Comparison of ENCODE assay signal across 11 cellular contexts in genomic region chr15:78315686-78316085, GRCh38. TPM values are rescaled to one million over a fixed set of nuclear protein-coding genes. Genes with fewer than 3 reads are reported as not detected.
A peak's percentile ranks its signal among the peaks of the same experiment; 100 is the strongest.
DNase-seq lines count a peak whose midpoint lies in the region; ATAC-seq and TF ChIP-seq lines count a peak whose summit lies in the region.
"Had no signal": no experiment of that assay in that cellular context is flagged by ENCODE, and none has a peak within 500 bp of the region (broad histone marks: within the 10 kb centered on the region; RNA-seq: fewer than 3 reads in every experiment).

No MANE protein-coding gene starts in this region.

- H3F3A ChIP-seq in Loucy (ENCODE audit: low read depth): no peaks in the 10 kb centered on the region

- peaks cover 2% of the 10 kb centered on the region for H3K27me3 Mint-ChIP-seq in mesothelial cell of epicardium (ENCODE audit: low read depth)

- peak; percentile 43 for TF ChIP-seq CTCF in Loucy (conservative IDR thresholded peaks at IDR 0.05; ENCODE audit: low read length)
- TF ChIP-seq CTCF in astrocyte of the cerebellum (IDR thresholded peaks at IDR 0.05; ENCODE audit: low read depth, low read length, missing control alignments): peak; percentile 42
- TF ChIP-seq CTCF in mesothelial cell of epicardium (IDR thresholded peaks at IDR 0.05; ENCODE audit: unreplicated experiment): no peak
- TF ChIP-seq CTCF in omental fat pad (IDR thresholded peaks at IDR 0.05): no peak

- no peak for ATAC-seq in HG02938 (IDR thresholded peaks at IDR 0.05; ENCODE audit: unreplicated experiment)
- ATAC-seq in GM18858 (IDR thresholded peaks at IDR 0.05; ENCODE audit: unreplicated experiment): no peak
- ATAC-seq in HG02623 (IDR thresholded peaks at IDR 0.05; ENCODE audit: unreplicated experiment): no peak
- no peak for ATAC-seq in omental fat pad (ENCODE audit: low FRiP score)
- ATAC-seq: left ventricle myocardium superior had no signal

- no peaks in the 10 kb centered on the region for H3K79me2 ChIP-seq in Loucy (ENCODE audit: insufficient read depth, low read length)

- no peak overlapping the region for H2AFZ ChIP-seq in Loucy (ENCODE audit: low read length)

- H3K4me2 ChIP-seq in Loucy (ENCODE audit: low read depth, low read length, poor library complexity, severe bottlenecking): no peak overlapping the region

- peak; percentile 36 for DNase-seq in ELR (ENCODE audit: low read depth)
- no peak for DNase-seq in astrocyte of the cerebellum (ENCODE audit: low read depth)
- DNase-seq in mesothelial cell of epicardium (ENCODE audit: low spot score in 2 of 2, unreplicated experiment in 2 of 2): no peak
- DNase-seq in omental fat pad (ENCODE audit: low spot score): no peak
- DNase-seq: left ventricle myocardium superior, NCI-H510A treated with DMSO at 0.1 percent for 48 hours had no signal

- H3K36me3 Mint-ChIP-seq in mesothelial cell of epicardium: no peaks in the 10 kb centered on the region
- H3K36me3 Mint-ChIP-seq: activated naive CD4-positive, alpha-beta T cell treated with anti-CD3 and anti-CD28 coated beads, Interleukin-2, amount 50 U/mL, for 72 hours had no signal

- no peaks in the 10 kb centered on the region for H3K9me2 ChIP-seq in Loucy (replicated peaks; ENCODE audit: low read depth, low read length)

- in situ Hi-C loops in astrocyte of the cerebellum (cut with HindIII; ENCODE audit: low sequenced_read_pairs): no loop called here

- H4K20me1 ChIP-seq in Loucy (ENCODE audit: insufficient read depth, low read length, poor library complexity, severe bottlenecking): no peaks in the 10 kb centered on the region

- H3K36me3 ChIP-seq in Loucy (ENCODE audit: insufficient read depth, low read length): no peaks in the 10 kb centered on the region

- H3K4me3 ChIP-seq in Loucy (ENCODE audit: low read length, poor library complexity, severe bottlenecking): no peak overlapping the region
- no peak overlapping the region for H3K4me3 ChIP-seq in astrocyte of the cerebellum (ENCODE audit: low read depth, low read length)

- no peak overlapping the region for H3K4me3 Mint-ChIP-seq in mesothelial cell of epicardium

- H3K27ac Mint-ChIP-seq in mesothelial cell of epicardium: peak overlapping the region; percentile 94
- H3K27ac Mint-ChIP-seq: activated naive CD4-positive, alpha-beta T cell treated with anti-CD3 and anti-CD28 coated beads, Interleukin-2, amount 50 U/mL, for 72 hours had no signal

- H3K9me3 Mint-ChIP-seq in mesothelial cell of epicardium: no peaks in the 10 kb centered on the region
- H3K9me3 Mint-ChIP-seq: activated naive CD4-positive, alpha-beta T cell treated with anti-CD3 and anti-CD28 coated beads, Interleukin-2, amount 50 U/mL, for 72 hours had no signal

- H3K4me1 ChIP-seq in Loucy (ENCODE audit: insufficient read depth, low read length, poor library complexity, severe bottlenecking): no peaks in the 10 kb centered on the region

- H3K4me1 Mint-ChIP-seq in mesothelial cell of epicardium: peaks cover 22% of the 10 kb centered on the region

- no peaks in the 10 kb centered on the region for H3K9me3 ChIP-seq in Loucy (ENCODE audit: insufficient read depth, low read depth, low read length)

- no peak overlapping the region for H3K9ac ChIP-seq in Loucy (ENCODE audit: low read depth, low read length, poor library complexity, severe bottlenecking)

- no peaks in the 10 kb centered on the region for H3K27me3 ChIP-seq in Loucy (ENCODE audit: insufficient read depth, low read length, poor library complexity, severe bottlenecking)

RNA-seq across cellular contexts. Expression of gene SKIC8, which starts 16.3 kb away (rescaled TPM):
- total RNA-seq in mesothelial cell of epicardium (51.2 to 55.1 TPM (median 54.8 TPM) in 3 replicates), omental fat pad (10 to 100 TPM; 40.1 to 72.4 (median 65.4) TPM)

RNA-seq across cellular contexts. Expression of gene CRABP1, which starts 24.5 kb away (rescaled TPM):
- total RNA-seq in mesothelial cell of epicardium (144 to 156 TPM (median 155 TPM) in 3 replicates), omental fat pad (1 to 10 TPM in 1 of 4 donors, not detected in 3; 1.6 TPM)
- total RNA-seq: left ventricle myocardium superior had no signal

RNA-seq across cellular contexts. Expression of gene DNAJA4, which starts 51.3 kb away (rescaled TPM):
- total RNA-seq in mesothelial cell of epicardium (0.13 to 0.18 TPM in 2 of 3 replicates, not detected in the other), omental fat pad (10 to 100 TPM; 19.0 to 88.6 (median 28.9) TPM)

Comparison
In these comparisons a context has a peak if more than half of its experiments do, and no peak if none do; other contexts are left out.
1. CTCF ChIP-seq: peak in Loucy (single experiment) and astrocyte of the cerebellum (single experiment); none in mesothelial cell of epicardium (single experiment) and omental fat pad (0 of 3).
2. RNA of gene CRABP1, which starts 24.5 kb away (total RNA-seq): 144 to 156 TPM in mesothelial cell of epicardium; 1.6 TPM in omental fat pad; every median in the first group is over 10 times any median in the second.
3. RNA of gene DNAJA4, which starts 51.3 kb away (total RNA-seq): 19.0 to 88.6 TPM in omental fat pad; 0.13 to 0.18 TPM in mesothelial cell of epicardium; every median in the first group is over 10 times any median in the second.